Comparison of ENCODE assay signal across 23 cellular contexts in genomic region chr11:133323354-133323753, GRCh38.
"Had no signal": no experiment of that assay in that cellular context is flagged by ENCODE, and none has a peak within 500 bp of the region (broad histone marks: within the 10 kb centered on the region; RNA-seq: fewer than 3 reads in every experiment).

No MANE protein-coding gene starts in this region.

- DNase-seq: activated CD4-positive, alpha-beta T cell treated with anti-CD3 and anti-CD28 coated beads, Interleukin-2, amount 10 ng/mL, durations not matched to agents 24 days and 14 days; activated CD8-positive, alpha-beta T cell treated with anti-CD3 and anti-CD28 coated beads for 36 hours; activated gamma-delta T cell; heart left ventricle; kidney; lower lobe of right lung; naive thymus-derived CD4-positive, alpha-beta T cell; posterior cingulate gyrus; stimulated activated CD4-positive, alpha-beta T cell treated with anti-CD3 and anti-CD28 coated beads, Interleukin-15, amount 100 ng/mL, for 24 hours; stomach; T-helper 2 cell; testis; trophoblast cell had no signal

- H3K4me3 ChIP-seq: breast epithelium, coronary artery, gastroesophageal sphincter, heart left ventricle, lower lobe of right lung, smooth muscle cell, stomach, testis, vagina had no signal

- ATAC-seq: activated CD8-positive, alpha-beta T cell treated with anti-CD3 and anti-CD28 coated beads for 36 hours; gastroesophageal sphincter; heart left ventricle; left lobe of liver; lower lobe of right lung; naive thymus-derived CD4-positive, alpha-beta T cell; sciatic nerve; stimulated activated memory B cell treated with anti-CD40 and anti-IgM and Interleukin-4, amounts not matched to agents 10 μg/mL and 1 μg/mL and 100 μg/mL, for 72 hours had no signal

- H3K36me3 ChIP-seq: breast epithelium, gastroesophageal sphincter, heart left ventricle, lower lobe of right lung, stomach, vagina had no signal

- H3K4me1 ChIP-seq: breast epithelium, gastroesophageal sphincter, heart left ventricle, lower lobe of right lung, stomach, testis, vagina had no signal

- H3K9me3 ChIP-seq: breast epithelium, gastroesophageal sphincter, heart left ventricle, lower lobe of right lung, stomach, testis, vagina had no signal

- H3K27me3 ChIP-seq: breast epithelium, gastroesophageal sphincter, heart left ventricle, stomach, testis, vagina had no signal

- H3K27ac ChIP-seq: breast epithelium, coronary artery, epithelial cell of prostate, gastroesophageal sphincter, heart left ventricle, lower lobe of right lung, stomach, testis, vagina, VCaP had no signal
